In genomic region chr2:168592181-168592831, GRCh38 we compare ENCODE assay signal across 19 cellular contexts.
DNase-seq lines count a peak whose midpoint lies in the region; ATAC-seq, FAIRE-seq and TF ChIP-seq lines count a peak whose summit lies in the region.
"Had no signal": no experiment of that assay in that cellular context is flagged by ENCODE, and none has a peak within 500 bp of the region (broad histone marks: within the 10 kb centered on the region; RNA-seq: fewer than 3 reads in every experiment).

No MANE protein-coding gene starts in this region.

- H3K4me1 ChIP-seq in heart right ventricle, result peaks cover 0 to 42% (median 17%) of the 10 kb centered on the region in 9 donors
- H3K4me1 ChIP-seq in psoas muscle, result no peaks in the 10 kb centered on the region

- DNase-seq in activated T-cell treated with anti-CD3 and anti-CD28 coated beads, Interleukin-2, amount 50 U/mL, for 24 hours, result no peak
- no peak for DNase-seq in activated T-cell treated with anti-CD3 and anti-CD28 coated beads, Interleukin-2, amount 50 U/mL, for 4 hours
- DNase-seq in NCI-H82 (lab: John Stamatoyannopoulos, UW) (peak; percentile 75), heart right ventricle (no peak), psoas muscle (no peak), G401 (ENCODE audit: low spot score) (no peak), midbrain (lab: John Stamatoyannopoulos, UW) (no peak), frontal cortex (ENCODE audit: low spot score in 2 of 2) (no peak)
- DNase-seq: Caco-2; GOT3; HFFc6; KBM-7; NCI-H1105; NCI-H1694 treated with DMSO at 0.1 percent for 48 hours; NCI-H524 treated with DMSO at 0.1 percent for 48 hours; NK-92 treated with Interleukin-12 subunit alpha and Interleukin-12 subunit beta, amount 100 ng/mL, for 24 hours; OCI-M1 had no signal

- intact Hi-C loops in heart right ventricle (cut with DNase I), result loop anchor here in 1 of 10 donors (5.0 kb wide), 1 partner anchor 35 kb away; no protein-coding TSS in a partner anchor
- intact Hi-C loops in psoas muscle (cut with DNase I), result no loop called here

- H3K27me3 Mint-ChIP-seq in activated T-cell treated with anti-CD3 and anti-CD28 coated beads, Interleukin-2, amount 50 U/mL, for 24 hours, result no peaks in the 10 kb centered on the region
- H3K27me3 Mint-ChIP-seq in activated T-cell treated with anti-CD3 and anti-CD28 coated beads, Interleukin-2, amount 50 U/mL, for 4 hours (ENCODE audit: low read depth), result no peaks in the 10 kb centered on the region

- no peaks in the 10 kb centered on the region for H3K27me3 ChIP-seq in heart right ventricle
- H3K27me3 ChIP-seq in psoas muscle (ENCODE audit: insufficient read depth in 3 of 3, low read length in 2 of 3), result no peaks in the 10 kb centered on the region

- no peak for FAIRE-seq in frontal cortex (lab: Jason Lieb, UNC)
- FAIRE-seq: A204.1 had no signal

- peak overlapping the region; percentile 11 for H3K27ac Mint-ChIP-seq in activated T-cell treated with anti-CD3 and anti-CD28 coated beads, Interleukin-2, amount 50 U/mL, for 24 hours
- H3K27ac Mint-ChIP-seq: HFFc6 had no signal

- H3K4me3 ChIP-seq in heart right ventricle (no peak overlapping the region), psoas muscle (no peak overlapping the region)

- ATAC-seq in activated T-cell treated with anti-CD3 and anti-CD28 coated beads, Interleukin-2, amount 50 U/mL, for 4 hours, result no peak
- peak in 5 of 8 donors; percentile 29 to 74 (median 63) for ATAC-seq in heart right ventricle
- ATAC-seq in psoas muscle, result peak; percentile 43 to 88 (median 77)

- H3K9me3 ChIP-seq in heart right ventricle, result no peaks in the 10 kb centered on the region
- H3K9me3 ChIP-seq in psoas muscle, result no peaks in the 10 kb centered on the region
- H3K9me3 ChIP-seq: Caco-2 had no signal

- no peak overlapping the region for H3K27ac ChIP-seq in heart right ventricle
- no peak overlapping the region for H3K27ac ChIP-seq in psoas muscle
- H3K27ac ChIP-seq: RWPE1 had no signal

- H3K4me3 Mint-ChIP-seq in activated T-cell treated with anti-CD3 and anti-CD28 coated beads, Interleukin-2, amount 50 U/mL, for 24 hours, result no peak overlapping the region
- H3K4me3 Mint-ChIP-seq in activated T-cell treated with anti-CD3 and anti-CD28 coated beads, Interleukin-2, amount 50 U/mL, for 4 hours, result no peak overlapping the region
- H3K4me3 Mint-ChIP-seq: HFFc6 had no signal

- in situ Hi-C loops in G401 (cut with HindIII; ENCODE audit: low sequenced_read_pairs), result no loop called here

- peaks cover 2% of the 10 kb centered on the region for H3K9me3 Mint-ChIP-seq in activated T-cell treated with anti-CD3 and anti-CD28 coated beads, Interleukin-2, amount 50 U/mL, for 24 hours
- H3K9me3 Mint-ChIP-seq in activated T-cell treated with anti-CD3 and anti-CD28 coated beads, Interleukin-2, amount 50 U/mL, for 4 hours, result no peaks in the 10 kb centered on the region
- H3K9me3 Mint-ChIP-seq: HFFc6 had no signal

- TF ChIP-seq CTCF in heart right ventricle (IDR thresholded peaks at IDR 0.05) (no peak), psoas muscle (IDR thresholded peaks at IDR 0.05) (no peak)

- peaks cover 47% of the 10 kb centered on the region for H3K4me1 Mint-ChIP-seq in activated T-cell treated with anti-CD3 and anti-CD28 coated beads, Interleukin-2, amount 50 U/mL, for 24 hours (ENCODE audit: low read depth)
- peaks cover 19% of the 10 kb centered on the region for H3K4me1 Mint-ChIP-seq in activated T-cell treated with anti-CD3 and anti-CD28 coated beads, Interleukin-2, amount 50 U/mL, for 4 hours (ENCODE audit: low read depth)

- peaks cover 5% of the 10 kb centered on the region for H3K36me3 Mint-ChIP-seq in activated T-cell treated with anti-CD3 and anti-CD28 coated beads, Interleukin-2, amount 50 U/mL, for 24 hours (ENCODE audit: low read depth)
- peaks cover 7% of the 10 kb centered on the region for H3K36me3 Mint-ChIP-seq in activated T-cell treated with anti-CD3 and anti-CD28 coated beads, Interleukin-2, amount 50 U/mL, for 4 hours (ENCODE audit: insufficient read depth)

- no peaks in the 10 kb centered on the region for H3K36me3 ChIP-seq in heart right ventricle
- H3K36me3 ChIP-seq in psoas muscle (ENCODE audit: insufficient read depth in 1 of 2, low read depth in 1 of 2), result no peaks in the 10 kb centered on the region

- WGBS in heart right ventricle, 2 donors, result 77 to 88% methylated on average over 3 of the region's 3 CpGs
- 41 to 77% (median 56%) methylated on average over 3 of the region's 3 CpGs for WGBS in psoas muscle, 3 donors

Comparison
In these comparisons a context has a peak if more than half of its experiments do, and no peak if none do; other contexts are left out.
1. ATAC-seq: peak in heart right ventricle (5 of 8) and psoas muscle (4 of 4); none in activated T-cell treated with anti-CD3 and anti-CD28 coated beads, Interleukin-2, amount 50 U/mL, for 4 hours (0 of 2).